15 cellular contexts compared by ENCODE assay signal in genomic region chr21:46028547-46029200, GRCh38. TPM values are rescaled to one million over a fixed set of nuclear protein-coding genes. Genes with fewer than 3 reads are reported as not detected.
DNase-seq lines count a peak whose midpoint lies in the region; ATAC-seq and TF ChIP-seq lines count a peak whose summit lies in the region.
"Had no signal": no experiment of that assay in that cellular context is flagged by ENCODE, and none has a peak within 500 bp of the region (broad histone marks: within the 10 kb centered on the region; RNA-seq: fewer than 3 reads in every experiment).

No MANE protein-coding gene starts in this region.

- H3K27me3 ChIP-seq in hepatocyte, result no peaks in the 10 kb centered on the region

- H3K4me2 ChIP-seq in hepatocyte, result peak overlapping the region; percentile 36

- H3K4me3 ChIP-seq in choroid plexus epithelial cell (ENCODE audit: low read depth, low read length) (no peak overlapping the region), hepatocyte (no peak overlapping the region)

- peak overlapping the region; percentile 78 for H3K27ac ChIP-seq in hepatocyte

- H2AFZ ChIP-seq in hepatocyte, result no peak overlapping the region

- no peaks in the 10 kb centered on the region for H3K36me3 ChIP-seq in hepatocyte (replicated peaks; ENCODE audit: insufficient read depth, low read depth)

- H3K4me1 ChIP-seq in hepatocyte (ENCODE audit: insufficient read depth), result peaks cover 50% of the 10 kb centered on the region

- H3K9me3 ChIP-seq in hepatocyte (ENCODE audit: low read depth), result no peaks in the 10 kb centered on the region

- intact Hi-C loops in sciatic nerve (cut with DNase I), result loop anchor here (5.0 kb wide), 1 partner anchor 1061 kb away; no protein-coding TSS in a partner anchor

- 75% methylated on average over 1 of the region's 1 CpG for WGBS in hepatocyte (ENCODE audit: low lambda C conversion rate, missing lambda C conversion rate)

- no peaks in the 10 kb centered on the region for H3K79me2 ChIP-seq in hepatocyte

- DNase-seq in AG08396 (ENCODE audit: low spot score) (peak; percentile 70), choroid plexus epithelial cell (ENCODE audit: low read depth) (peak; percentile 42), hepatocyte (ENCODE audit: low spot score) (peak; percentile 54), sciatic nerve (ENCODE audit: low spot score) (no peak), SHP77 treated with DMSO at 0.1 percent for 48 hours (lab: John Stamatoyannopoulos, UW) (no peak), NCI-H187 treated with DMSO at 0.1 percent for 48 hours (lab: John Stamatoyannopoulos, UW) (no peak), GM13976 (ENCODE audit: low spot score) (no peak)
- DNase-seq: ACHN; activated CD4-positive, alpha-beta T cell treated with anti-CD3 and anti-CD28 coated beads, Interleukin-2, amount 50 U/mL, for 48 hours; activated effector memory CD4-positive, alpha-beta T cell treated with Interleukin-2 at 50 U/mL for 16 hours; DMS53; foreskin melanocyte; NCI-H446; PC-3 had no signal

- ATAC-seq in sciatic nerve (peak; percentile 69), GM18909 (IDR thresholded peaks at IDR 0.05; ENCODE audit: poor library complexity, unreplicated experiment) (no peak)
- ATAC-seq: PC-3 had no signal

- TF ChIP-seq CTCF in choroid plexus epithelial cell (conservative IDR thresholded peaks at IDR 0.05; ENCODE audit: low read depth, low read length) (no peak), hepatocyte (IDR thresholded peaks at IDR 0.05; ENCODE audit: poor library complexity) (no peak), GM13976 (IDR thresholded peaks at IDR 0.05; ENCODE audit: borderline replicate concordance, control extremely low read depth, extremely low read depth, insufficient read depth, missing control alignments) (no peak)

- in situ Hi-C loops in GM13976 (cut with MboI; ENCODE audit: low sequenced_read_pairs, unreplicated experiment), result no loop called here

- no peaks in the 10 kb centered on the region for H4K20me1 ChIP-seq in hepatocyte (ENCODE audit: insufficient read depth, poor library complexity, severe bottlenecking)

- no peaks in the 10 kb centered on the region for H3K9me2 ChIP-seq in hepatocyte (replicated peaks; ENCODE audit: insufficient read depth)

RNA-seq across cellular contexts. Expression of gene COL6A1, which starts 47.1 kb away (rescaled TPM):
- total RNA-seq in hepatocyte (193 and 296 TPM in 2 replicates), sciatic nerve (247 TPM)
- polyA plus RNA-seq in hepatocyte, result 592 and 616 TPM in 2 replicates

Comparison
In these comparisons a context has a peak if more than half of its experiments do, and no peak if none do; other contexts are left out.
1. DNase-seq: peak in AG08396 (single experiment), choroid plexus epithelial cell (single experiment) and hepatocyte (single experiment); none in sciatic nerve (single experiment), SHP77 treated with DMSO at 0.1 percent for 48 hours (single experiment), NCI-H187 treated with DMSO at 0.1 percent for 48 hours (single experiment) and GM13976 (single experiment).